ENCODE assay signal across 11 cellular contexts in the genomic region with DNA sequence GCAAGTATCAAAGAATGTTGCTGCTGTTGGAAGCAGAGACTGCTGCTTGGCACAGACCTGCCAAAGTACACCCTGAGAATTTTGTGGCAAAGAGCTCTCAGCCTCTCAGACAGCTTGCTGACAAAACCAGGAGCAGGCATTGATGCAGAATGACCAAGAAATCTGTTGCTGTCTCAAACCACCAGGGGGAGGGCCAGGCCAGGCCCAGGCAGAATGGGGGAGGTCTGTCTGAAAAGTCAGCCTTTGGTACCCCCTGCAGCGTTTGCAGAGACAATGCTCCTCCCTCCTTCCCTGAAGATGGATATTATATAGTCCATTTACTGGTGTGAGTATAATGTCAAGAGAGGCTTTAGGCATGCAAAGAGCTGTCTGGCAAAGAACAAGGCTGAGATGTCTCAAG. TPM values are rescaled to one million over a fixed set of nuclear protein-coding genes. Genes with fewer than 3 reads are reported as not detected.
DNase-seq lines count a peak whose midpoint lies in the region; ATAC-seq and TF ChIP-seq lines count a peak whose summit lies in the region.
"Had no signal": no experiment of that assay in that cellular context is flagged by ENCODE, and none has a peak within 500 bp of the region (broad histone marks: within the 10 kb centered on the region; RNA-seq: fewer than 3 reads in every experiment).

No MANE protein-coding gene starts in this region.

- no peak overlapping the region for H2BK15ac ChIP-seq in mesenchymal stem cell (ENCODE audit: low read depth, poor library complexity, severe bottlenecking)

- TF ChIP-seq CTCF in GM06990 (IDR thresholded peaks at IDR 0.05; ENCODE audit: insufficient read depth, low read length, poor library complexity, severe bottlenecking) = peak; percentile 59
- peak; percentile 44 for TF ChIP-seq CTCF in VCaP (conservative IDR thresholded peaks at IDR 0.05)

- no peak overlapping the region for H3K4ac ChIP-seq in mesenchymal stem cell (ENCODE audit: low read depth in 1 of 2, low read length in 2 of 2)

- no peak overlapping the region for H3K27ac ChIP-seq in VCaP
- no peak overlapping the region for H3K27ac ChIP-seq in mesenchymal stem cell (ENCODE audit: low read length, poor library complexity, severe bottlenecking)
- H3K27ac ChIP-seq: psoas muscle had no signal

- no peak overlapping the region for H2AK5ac ChIP-seq in mesenchymal stem cell (ENCODE audit: low read length, severe bottlenecking)

- H3K27me3 Mint-ChIP-seq in activated naive CD8-positive, alpha-beta T cell treated with anti-CD3 and anti-CD28 coated beads, Interleukin-2, amount 50 U/mL, for 24 hours = no peaks in the 10 kb centered on the region

- H3K36me3 ChIP-seq in GM06990 (ENCODE audit: control insufficient read depth, insufficient read depth, low read length) (no peaks in the 10 kb centered on the region), mesenchymal stem cell (ENCODE audit: control insufficient read depth in 1 of 2, insufficient read depth in 2 of 2, low read depth in 1 of 2, low read length in 2 of 2) (no peaks in the 10 kb centered on the region)

- no peaks in the 10 kb centered on the region for H3K36me3 Mint-ChIP-seq in activated naive CD8-positive, alpha-beta T cell treated with anti-CD3 and anti-CD28 coated beads, Interleukin-2, amount 50 U/mL, for 24 hours (ENCODE audit: low read depth)

- H2AFZ ChIP-seq in mesenchymal stem cell (ENCODE audit: low read depth, low read length) = no peak overlapping the region

- H3K9ac ChIP-seq in mesenchymal stem cell (ENCODE audit: low read length) = no peak overlapping the region

- H3K79me1 ChIP-seq in mesenchymal stem cell (replicated peaks; ENCODE audit: low read length, poor library complexity, severe bottlenecking) = no peaks in the 10 kb centered on the region

- H4K8ac ChIP-seq in mesenchymal stem cell (ENCODE audit: low read length) = no peak overlapping the region

- H3K4me2 ChIP-seq in mesenchymal stem cell (ENCODE audit: low read length, poor library complexity, severe bottlenecking) = no peak overlapping the region

- H3K23ac ChIP-seq in mesenchymal stem cell (ENCODE audit: low read length in 2 of 2) = no peak overlapping the region

- H2BK5ac ChIP-seq in mesenchymal stem cell (ENCODE audit: low read depth, low read length, poor library complexity, severe bottlenecking) = no peak overlapping the region

- H4K91ac ChIP-seq in mesenchymal stem cell (ENCODE audit: low read length) = no peak overlapping the region

- H3K9me3 ChIP-seq in mesenchymal stem cell (ENCODE audit: control insufficient read depth, low read length) = no peaks in the 10 kb centered on the region
- H3K9me3 ChIP-seq: psoas muscle had no signal

- H3K4me3 ChIP-seq in GM06990 (replicated peaks; ENCODE audit: low read depth, low read length) (no peak overlapping the region), mesenchymal stem cell (ENCODE audit: insufficient read depth in 1 of 2, low read depth in 1 of 2, low read length in 2 of 2) (no peak overlapping the region)
- H3K4me3 ChIP-seq: psoas muscle had no signal

- no peak overlapping the region for H3K14ac ChIP-seq in mesenchymal stem cell (ENCODE audit: low read length in 2 of 2)

- no peak overlapping the region for H2BK12ac ChIP-seq in mesenchymal stem cell (ENCODE audit: low read length in 2 of 2)

- ATAC-seq in HG03342 (IDR thresholded peaks at IDR 0.05; ENCODE audit: unreplicated experiment) = peak; percentile 51
- ATAC-seq in HG02938 (IDR thresholded peaks at IDR 0.05; ENCODE audit: unreplicated experiment) = no peak
- ATAC-seq in HG03175 (IDR thresholded peaks at IDR 0.05; ENCODE audit: unreplicated experiment) = no peak
- no peak for ATAC-seq in activated naive CD8-positive, alpha-beta T cell treated with anti-CD3 and anti-CD28 coated beads, Interleukin-2, amount 50 U/mL, for 24 hours
- ATAC-seq: psoas muscle had no signal

- WGBS in mesenchymal stem cell = no CpG with 5 or more reads among the region's 1 CpG

- DNase-seq in GM06990 (ENCODE audit: extremely low read depth, insufficient read length) (peak; percentile 1), mesenchymal stem cell (peak; percentile 12), NCI-H1048 (lab: John Stamatoyannopoulos, UW) (no peak)
- DNase-seq in activated naive CD8-positive, alpha-beta T cell treated with anti-CD3 and anti-CD28 coated beads, Interleukin-2, amount 50 U/mL, for 24 hours = no peak
- DNase-seq: psoas muscle, T-helper 1 cell had no signal

- H3K4me1 Mint-ChIP-seq in activated naive CD8-positive, alpha-beta T cell treated with anti-CD3 and anti-CD28 coated beads, Interleukin-2, amount 50 U/mL, for 24 hours = no peaks in the 10 kb centered on the region

- no peak overlapping the region for H3K4me3 Mint-ChIP-seq in activated naive CD8-positive, alpha-beta T cell treated with anti-CD3 and anti-CD28 coated beads, Interleukin-2, amount 50 U/mL, for 24 hours

- no peaks in the 10 kb centered on the region for H3K4me1 ChIP-seq in mesenchymal stem cell (ENCODE audit: control insufficient read depth, insufficient read depth, low read depth, low read length)
- H3K4me1 ChIP-seq: psoas muscle had no signal

- H3K27ac Mint-ChIP-seq in activated naive CD8-positive, alpha-beta T cell treated with anti-CD3 and anti-CD28 coated beads, Interleukin-2, amount 50 U/mL, for 24 hours = no peak overlapping the region

- H2BK120ac ChIP-seq in mesenchymal stem cell (ENCODE audit: low read depth, low read length) = no peak overlapping the region

- no peak overlapping the region for H3K18ac ChIP-seq in mesenchymal stem cell (ENCODE audit: low read depth in 1 of 2, low read length in 2 of 2)

- no peaks in the 10 kb centered on the region for H3K27me3 ChIP-seq in GM06990 (replicated peaks; ENCODE audit: control insufficient read depth, insufficient read depth, low read length)
- peaks cover 0 to 44% of the 10 kb centered on the region in 2 experiments for H3K27me3 ChIP-seq in mesenchymal stem cell (ENCODE audit: control insufficient read depth in 1 of 2, insufficient read depth in 1 of 2, low read length in 2 of 2)

- no peaks in the 10 kb centered on the region for H3K9me3 Mint-ChIP-seq in activated naive CD8-positive, alpha-beta T cell treated with anti-CD3 and anti-CD28 coated beads, Interleukin-2, amount 50 U/mL, for 24 hours

RNA-seq across cellular contexts. Expression of gene TRPC5OS, which starts 52.9 kb away (rescaled TPM):
- 0.03 TPM for polyA plus RNA-seq in mesenchymal stem cell (2013, experiment 1 of 2)
- polyA plus RNA-seq in mesenchymal stem cell (2013, experiment 2 of 2) = 0.07 TPM
- polyA plus RNA-seq: psoas muscle, urinary bladder had no signal

Comparison
In these comparisons a context has a peak if more than half of its experiments do, and no peak if none do; other contexts are left out.
1. DNase-seq: peak in GM06990 (single experiment) and mesenchymal stem cell (single experiment); none in NCI-H1048 (single experiment) and activated naive CD8-positive, alpha-beta T cell treated with anti-CD3 and anti-CD28 coated beads, Interleukin-2, amount 50 U/mL, for 24 hours (single experiment).